16 cellular contexts compared by ENCODE assay signal in the genomic region with DNA sequence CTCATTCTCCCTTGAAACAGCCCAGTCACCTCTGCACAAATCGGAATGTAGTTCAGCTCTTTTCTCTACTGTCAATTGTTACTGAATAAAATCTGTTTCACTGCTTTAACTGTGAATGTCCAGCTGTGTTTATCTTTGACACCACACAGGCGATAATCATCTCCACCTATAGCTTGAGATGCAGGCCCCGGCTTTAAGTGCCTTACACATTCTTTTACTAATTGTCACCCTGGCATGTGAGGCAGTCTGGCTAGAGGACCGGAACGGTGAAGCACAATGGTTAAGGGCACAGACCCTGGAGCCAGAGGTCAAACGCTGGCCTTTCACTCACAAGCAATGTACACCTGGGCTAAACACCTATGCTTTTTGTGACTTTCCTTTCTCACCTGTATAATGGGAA.
DNase-seq lines count a peak whose midpoint lies in the region; ATAC-seq and TF ChIP-seq lines count a peak whose summit lies in the region.
"Had no signal": no experiment of that assay in that cellular context is flagged by ENCODE, and none has a peak within 500 bp of the region (broad histone marks: within the 10 kb centered on the region; RNA-seq: fewer than 3 reads in every experiment).

No MANE protein-coding gene starts in this region.

- no peak overlapping the region for H2BK5ac ChIP-seq in trophoblast cell (ENCODE audit: low read depth, low read length, poor library complexity)

- H2BK120ac ChIP-seq in trophoblast cell (ENCODE audit: insufficient read depth, low read length, poor library complexity), result no peak overlapping the region

- H3K4me3 ChIP-seq in endodermal cell (ENCODE audit: low read length), result no peak overlapping the region
- H3K4me3 ChIP-seq in trophoblast cell (ENCODE audit: low read depth, low read length), result no peak overlapping the region
- H3K4me3 ChIP-seq in mucosa of descending colon, result no peak overlapping the region

- no peak overlapping the region for H3K9ac ChIP-seq in endodermal cell (ENCODE audit: extremely low read depth, low read length, poor library complexity, severe bottlenecking)
- H3K9ac ChIP-seq in trophoblast cell (ENCODE audit: low read length), result no peak overlapping the region

- H3K27ac ChIP-seq in endodermal cell (ENCODE audit: low read depth, low read length) (no peak overlapping the region), trophoblast cell (ENCODE audit: low read depth, low read length) (no peak overlapping the region)
- H3K27ac ChIP-seq: C4-2B had no signal

- H3K79me1 ChIP-seq in trophoblast cell (ENCODE audit: low read length), result no peaks in the 10 kb centered on the region

- H3K4me1 ChIP-seq in endodermal cell (ENCODE audit: control insufficient read depth, insufficient read depth, low read length), result peaks cover 24% of the 10 kb centered on the region
- H3K4me1 ChIP-seq in trophoblast cell (ENCODE audit: control insufficient read depth in 1 of 2, insufficient read depth in 2 of 2, low read length in 2 of 2), result no peaks in the 10 kb centered on the region
- no peaks in the 10 kb centered on the region for H3K4me1 ChIP-seq in mucosa of descending colon (ENCODE audit: low read depth)

- H3K4ac ChIP-seq in trophoblast cell (ENCODE audit: low read depth, low read length), result no peak overlapping the region

- H2BK12ac ChIP-seq in trophoblast cell (ENCODE audit: low read length), result no peak overlapping the region

- H3K9me3 ChIP-seq in endodermal cell (ENCODE audit: control insufficient read depth, low read length) (no peaks in the 10 kb centered on the region), trophoblast cell (ENCODE audit: insufficient read depth, low read depth, low read length) (no peaks in the 10 kb centered on the region), mucosa of descending colon (no peaks in the 10 kb centered on the region)

- intact Hi-C loops in mucosa of descending colon (cut with DNase I, micrococcal nuclease), result no loop called here

- H3K27me3 Mint-ChIP-seq in endodermal cell (ENCODE audit: insufficient read depth), result no peaks in the 10 kb centered on the region
- no peaks in the 10 kb centered on the region for H3K27me3 Mint-ChIP-seq in activated T-cell treated with anti-CD3 and anti-CD28 coated beads, Interleukin-2, amount 50 U/mL, for 4 hours (ENCODE audit: low read depth)
- H3K27me3 Mint-ChIP-seq: CD4-positive, alpha-beta memory T cell had no signal

- no peak for TF ChIP-seq CTCF in endodermal cell (conservative IDR thresholded peaks at IDR 0.05)
- TF ChIP-seq CTCF in mucosa of descending colon (IDR thresholded peaks at IDR 0.05), result no peak

- H4K91ac ChIP-seq in trophoblast cell (ENCODE audit: low read depth, low read length), result no peak overlapping the region

- H3K27me3 ChIP-seq in endodermal cell (ENCODE audit: control insufficient read depth, insufficient read depth, low read length, poor library complexity, severe bottlenecking) (no peaks in the 10 kb centered on the region), trophoblast cell (ENCODE audit: insufficient read depth, low read length) (no peaks in the 10 kb centered on the region)

- no peak overlapping the region for H2AFZ ChIP-seq in trophoblast cell (ENCODE audit: insufficient read depth, low read length, poor library complexity)

- H3K14ac ChIP-seq in trophoblast cell (ENCODE audit: low read length), result no peak overlapping the region

- H4K8ac ChIP-seq in trophoblast cell (ENCODE audit: low read depth, low read length), result no peak overlapping the region

- no peak for ATAC-seq in mucosa of descending colon
- no peak for ATAC-seq in activated T-cell treated with anti-CD3 and anti-CD28 coated beads, Interleukin-2, amount 50 U/mL, for 4 hours

- H3K36me3 ChIP-seq in endodermal cell (ENCODE audit: control insufficient read depth, insufficient read depth, low read length), result no peaks in the 10 kb centered on the region
- H3K36me3 ChIP-seq in trophoblast cell (ENCODE audit: control insufficient read depth in 1 of 2, insufficient read depth in 2 of 2, low read length in 2 of 2), result no peaks in the 10 kb centered on the region
- no peaks in the 10 kb centered on the region for H3K36me3 ChIP-seq in mucosa of descending colon (ENCODE audit: low read depth)

- H3K4me2 ChIP-seq in trophoblast cell (ENCODE audit: low read length), result no peak overlapping the region

- no peaks in the 10 kb centered on the region for H3K36me3 Mint-ChIP-seq in endodermal cell (ENCODE audit: low read depth)
- no peaks in the 10 kb centered on the region for H3K36me3 Mint-ChIP-seq in activated T-cell treated with anti-CD3 and anti-CD28 coated beads, Interleukin-2, amount 50 U/mL, for 4 hours (ENCODE audit: insufficient read depth)

- 67 to 74% methylated on average over 3 to 6 of the region's 6 CpGs for WGBS in endodermal cell (ENCODE audit: insufficient coverage in 1 of 2, insufficient read length in 1 of 2), 2 experiments
- no CpG with 5 or more reads among the region's 6 CpGs for WGBS in trophoblast cell (ENCODE audit: extremely low coverage, insufficient coverage, insufficient read length)

- H3K23ac ChIP-seq in trophoblast cell (ENCODE audit: low read length), result no peak overlapping the region

- no peaks in the 10 kb centered on the region for H3K9me3 Mint-ChIP-seq in endodermal cell
- no peaks in the 10 kb centered on the region for H3K9me3 Mint-ChIP-seq in activated T-cell treated with anti-CD3 and anti-CD28 coated beads, Interleukin-2, amount 50 U/mL, for 4 hours
- H3K9me3 Mint-ChIP-seq: CD4-positive, alpha-beta memory T cell; H9 had no signal

- DNase-seq in ELF-1 (ENCODE audit: low read depth, low spot score), result peak; percentile 28
- DNase-seq in NCI-H146 (lab: John Stamatoyannopoulos, UW), result peak; percentile 41
- DNase-seq in endodermal cell, result peak; percentile 61
- DNase-seq in trophoblast cell, result peak; percentile 84 to 87
- no peak for DNase-seq in mucosa of descending colon
- no peak for DNase-seq in C1 segment of cervical spinal cord (lab: John Stamatoyannopoulos, UW)
- no peak for DNase-seq in activated T-cell treated with anti-CD3 and anti-CD28 coated beads, Interleukin-2, amount 50 U/mL, for 4 hours
- DNase-seq: CD4-positive, alpha-beta memory T cell; COR-L47; DMS153; DND-41; GF-D8; GOT3; H9 had no signal

- H4K12ac ChIP-seq in trophoblast cell (ENCODE audit: low read depth, low read length), result no peak overlapping the region

- no peak overlapping the region for H2AK5ac ChIP-seq in trophoblast cell (ENCODE audit: low read length)

- no peak overlapping the region for H3K4me3 Mint-ChIP-seq in endodermal cell
- no peak overlapping the region for H3K4me3 Mint-ChIP-seq in activated T-cell treated with anti-CD3 and anti-CD28 coated beads, Interleukin-2, amount 50 U/mL, for 4 hours
- H3K4me3 Mint-ChIP-seq: B cell; CD4-positive, alpha-beta memory T cell; H9 had no signal

- no peaks in the 10 kb centered on the region for H3K79me2 ChIP-seq in trophoblast cell (ENCODE audit: control insufficient read depth, insufficient read depth, low read length, poor library complexity)

- peaks cover 59% of the 10 kb centered on the region for H3K4me1 Mint-ChIP-seq in endodermal cell
- no peaks in the 10 kb centered on the region for H3K4me1 Mint-ChIP-seq in activated T-cell treated with anti-CD3 and anti-CD28 coated beads, Interleukin-2, amount 50 U/mL, for 4 hours (ENCODE audit: low read depth)
- H3K4me1 Mint-ChIP-seq: B cell; CD4-positive, alpha-beta memory T cell had no signal

- no peak overlapping the region for H3K18ac ChIP-seq in trophoblast cell (ENCODE audit: low read length)

- no peak overlapping the region for H3K27ac Mint-ChIP-seq in endodermal cell
- H3K27ac Mint-ChIP-seq: B cell; CD4-positive, alpha-beta memory T cell; H9 had no signal

Comparison
In these comparisons a context has a peak if more than half of its experiments do, and no peak if none do; other contexts are left out.
1. DNase-seq: peak in ELF-1 (single experiment), NCI-H146 (single experiment), endodermal cell (single experiment) and trophoblast cell (2 of 2); none in mucosa of descending colon (0 of 3), C1 segment of cervical spinal cord (0 of 14) and activated T-cell treated with anti-CD3 and anti-CD28 coated beads, Interleukin-2, amount 50 U/mL, for 4 hours (single experiment).